8 cellular contexts compared by ENCODE assay signal in the genomic region with DNA sequence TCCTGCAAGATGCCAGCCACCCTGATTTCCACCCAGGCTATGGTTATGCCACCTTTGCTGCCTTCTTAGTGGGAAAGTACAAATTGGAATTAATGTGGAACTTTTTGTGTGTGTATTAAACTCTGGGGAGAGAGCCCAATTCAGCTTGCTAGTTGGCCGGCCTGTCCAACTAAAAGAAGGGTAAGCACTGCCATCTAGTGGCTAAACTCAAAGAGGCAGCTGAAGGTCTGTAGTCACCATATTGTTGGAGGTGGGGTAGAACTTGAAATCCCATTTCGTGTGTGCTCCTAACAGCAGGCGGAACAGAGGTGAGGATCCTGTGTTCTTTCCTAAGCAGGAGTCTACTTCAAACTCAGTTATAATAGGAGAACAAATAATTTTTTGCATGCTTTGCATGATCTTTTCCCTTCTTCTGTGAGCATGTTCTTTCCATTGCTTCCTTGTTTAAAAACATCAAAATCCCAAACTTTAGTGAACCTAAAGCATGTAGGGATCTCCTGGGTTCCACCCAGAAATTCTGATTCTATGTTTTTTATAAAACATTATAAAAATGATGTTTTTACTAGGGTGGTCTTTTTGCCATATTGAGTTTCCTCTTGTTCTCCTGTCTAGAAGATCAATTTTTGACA.
DNase-seq lines count a peak whose midpoint lies in the region; ATAC-seq and TF ChIP-seq lines count a peak whose summit lies in the region.

No MANE protein-coding gene starts in this region.

- H3K27me3 ChIP-seq in cardiac muscle cell, result no peaks in the 10 kb centered on the region

- no peak overlapping the region for H3K27ac ChIP-seq in cardiac muscle cell

- intact Hi-C loops in posterior vena cava (cut with DNase I), result loop anchor here in 1 of 2 donors (2.0 kb wide), 1 partner anchor 275 kb away; no protein-coding TSS in a partner anchor

- in situ Hi-C loops in ACHN (cut with HindIII; ENCODE audit: low pct_ligation_motif_present, low pct_unique_long_range_greater_than_20kb, low sequenced_read_pairs), result no loop called here

- TF ChIP-seq CTCF in cardiac muscle cell (IDR thresholded peaks at IDR 0.05; ENCODE audit: low read depth, low read length), result peak; percentile 85

- H3K36me3 ChIP-seq in cardiac muscle cell, result peaks cover 2% of the 10 kb centered on the region

- no peak overlapping the region for H3K4me3 ChIP-seq in cardiac muscle cell

- H3K4me1 ChIP-seq in cardiac muscle cell (ENCODE audit: low read depth), result no peaks in the 10 kb centered on the region

- ATAC-seq in GM19035 (IDR thresholded peaks at IDR 0.05; ENCODE audit: unreplicated experiment), result peak; percentile 48

- DNase-seq in ACHN (peak; percentile 71), NCI-H1092 (lab: John Stamatoyannopoulos, UW) (peak; percentile 77), SW 1271 (lab: John Stamatoyannopoulos, UW) (peak; percentile 3 to 63), cardiac muscle cell (ENCODE audit: low read depth in 1 of 2, low spot score in 1 of 2) (peak; percentile 83 to 86), putamen (ENCODE audit: low spot score) (peak; percentile 76), posterior vena cava (ENCODE audit: low spot score) (no peak)
- peak; percentile 51 for DNase-seq in activated naive CD8-positive, alpha-beta T cell treated with anti-CD3 and anti-CD28 coated beads, Interleukin-2, amount 50 U/mL, for 16 hours (ENCODE audit: low read depth, low spot score)

- H3K9me3 ChIP-seq in cardiac muscle cell (ENCODE audit: low read depth), result no peaks in the 10 kb centered on the region
